In genomic region chr9:33506626-33507370, GRCh38 we compare ENCODE assay signal across 13 cellular contexts.
DNase-seq lines count a peak whose midpoint lies in the region; ATAC-seq and TF ChIP-seq lines count a peak whose summit lies in the region.
"Had no signal": no experiment of that assay in that cellular context is flagged by ENCODE, and none has a peak within 500 bp of the region (broad histone marks: within the 10 kb centered on the region; RNA-seq: fewer than 3 reads in every experiment).

No MANE protein-coding gene starts in this region.

- no peaks in the 10 kb centered on the region for H3K27me3 Mint-ChIP-seq in stimulated activated naive CD8-positive, alpha-beta T cell treated with anti-CD3 and anti-CD28 coated beads, Interleukin-15, Interleukin-2, amounts not matched to agents 100 ng/mL and 50 ng/mL, for 24 hours

- peak; percentile 38 to 57 for DNase-seq in activated CD4-positive, alpha-beta T cell treated with anti-CD3 and anti-CD28 coated beads, Interleukin-2, amount 50 U/mL, for 48 hours
- DNase-seq in activated CD4-positive, alpha-beta T cell treated with anti-CD3 and anti-CD28 coated beads for 1 hour: no peak
- DNase-seq in foreskin melanocyte (peak; percentile 93), activated gamma-delta T cell treated with Interleukin-2 at 50 U/mL for 16 hours (no peak), NCI-H2081 (lab: John Stamatoyannopoulos, UW) (no peak), substantia nigra (lab: John Stamatoyannopoulos, UW) (no peak)
- DNase-seq: activated naive CD8-positive, alpha-beta T cell treated with anti-CD3 and anti-CD28 coated beads, Interleukin-2, amount 10 ng/mL, durations not matched to agents 7 days and 5 days; BE2C; kidney; RPMI8226 had no signal

- H3K27ac Mint-ChIP-seq in stimulated activated naive CD8-positive, alpha-beta T cell treated with anti-CD3 and anti-CD28 coated beads, Interleukin-15, Interleukin-2, amounts not matched to agents 100 ng/mL and 50 ng/mL, for 24 hours: peak overlapping the region; percentile 21
- H3K27ac Mint-ChIP-seq: activated naive CD8-positive, alpha-beta T cell treated with anti-CD3 and anti-CD28 coated beads, Interleukin-2, amount 10 ng/mL, durations not matched to agents 7 days and 5 days had no signal

- H3K27ac ChIP-seq in substantia nigra (ENCODE audit: low read depth, low read length, poor library complexity, severe bottlenecking): no peak overlapping the region
- H3K27ac ChIP-seq: HL-60 had no signal

- ATAC-seq in SK-N-SH treated with all-trans-retinoic acid at 6 μM for 48 hours: peak; percentile 88

- peaks cover 27% of the 10 kb centered on the region for H3K4me1 Mint-ChIP-seq in stimulated activated naive CD8-positive, alpha-beta T cell treated with anti-CD3 and anti-CD28 coated beads, Interleukin-15, Interleukin-2, amounts not matched to agents 100 ng/mL and 50 ng/mL, for 24 hours (ENCODE audit: low read depth)

- no peaks in the 10 kb centered on the region for H3K36me3 Mint-ChIP-seq in stimulated activated naive CD8-positive, alpha-beta T cell treated with anti-CD3 and anti-CD28 coated beads, Interleukin-15, Interleukin-2, amounts not matched to agents 100 ng/mL and 50 ng/mL, for 24 hours (ENCODE audit: low read depth)
- H3K36me3 Mint-ChIP-seq: activated naive CD8-positive, alpha-beta T cell treated with anti-CD3 and anti-CD28 coated beads, Interleukin-2, amount 10 ng/mL, durations not matched to agents 7 days and 5 days had no signal

- no peaks in the 10 kb centered on the region for H3K9me3 Mint-ChIP-seq in stimulated activated naive CD8-positive, alpha-beta T cell treated with anti-CD3 and anti-CD28 coated beads, Interleukin-15, Interleukin-2, amounts not matched to agents 100 ng/mL and 50 ng/mL, for 24 hours
- H3K9me3 Mint-ChIP-seq: activated naive CD8-positive, alpha-beta T cell treated with anti-CD3 and anti-CD28 coated beads, Interleukin-2, amount 10 ng/mL, durations not matched to agents 7 days and 5 days had no signal

- no peak overlapping the region for H3K4me3 Mint-ChIP-seq in stimulated activated naive CD8-positive, alpha-beta T cell treated with anti-CD3 and anti-CD28 coated beads, Interleukin-15, Interleukin-2, amounts not matched to agents 100 ng/mL and 50 ng/mL, for 24 hours
- H3K4me3 Mint-ChIP-seq: activated naive CD8-positive, alpha-beta T cell treated with anti-CD3 and anti-CD28 coated beads, Interleukin-2, amount 10 ng/mL, durations not matched to agents 7 days and 5 days had no signal

TF ChIP-seq in SK-N-SH treated with all-trans-retinoic acid at 6 μM for 48 hours, 23 proteins besides CTCF, POLR2A, EP300 and RAD21:
- TF ChIP-seq GLIS3 (CRISPR knock-in tag; IDR thresholded peaks at IDR 0.05): no peak
- TF ChIP-seq PATZ1 (CRISPR knock-in tag; IDR thresholded peaks at IDR 0.05; ENCODE audit: borderline replicate concordance): peak; percentile 58; the same call in 1 of the 2 replicates
- TF ChIP-seq ZFP3 (CRISPR knock-in tag; IDR thresholded peaks at IDR 0.05): no peak
- peak; percentile 55; the same call in 1 of the 2 replicates for TF ChIP-seq ISL1 (CRISPR knock-in tag; IDR thresholded peaks at IDR 0.05)
- no peak for TF ChIP-seq BACH2 (CRISPR knock-in tag; IDR thresholded peaks at IDR 0.05; ENCODE audit: borderline replicate concordance)
- no peak for TF ChIP-seq POU6F1 (CRISPR knock-in tag; IDR thresholded peaks at IDR 0.05; ENCODE audit: borderline replicate concordance, low read depth)
- TF ChIP-seq ZFP30 (CRISPR knock-in tag; IDR thresholded peaks at IDR 0.05): no peak
- no peak for TF ChIP-seq CSDC2 (CRISPR knock-in tag; IDR thresholded peaks at IDR 0.05)
- no peak for TF ChIP-seq RARB (CRISPR knock-in tag; IDR thresholded peaks at IDR 0.05)
- no peak for TF ChIP-seq ZNF565 (CRISPR knock-in tag; conservative IDR thresholded peaks at IDR 0.05; ENCODE audit: low read depth)
- no peak for TF ChIP-seq ZC3H10 (CRISPR knock-in tag; IDR thresholded peaks at IDR 0.05)
- no peak for TF ChIP-seq CSRNP3 (CRISPR knock-in tag; IDR thresholded peaks at IDR 0.05)
- no peak for TF ChIP-seq TCF4 (CRISPR knock-in tag; IDR thresholded peaks at IDR 0.05; ENCODE audit: borderline replicate concordance)
- TF ChIP-seq ZNF8 (CRISPR knock-in tag; IDR thresholded peaks at IDR 0.05): no peak

Comparison
In these comparisons a context has a peak if more than half of its experiments do, and no peak if none do; other contexts are left out.
1. DNase-seq: peak in activated CD4-positive, alpha-beta T cell treated with anti-CD3 and anti-CD28 coated beads, Interleukin-2, amount 50 U/mL, for 48 hours (2 of 2) and foreskin melanocyte (single experiment); none in activated CD4-positive, alpha-beta T cell treated with anti-CD3 and anti-CD28 coated beads for 1 hour (single experiment), activated gamma-delta T cell treated with Interleukin-2 at 50 U/mL for 16 hours (single experiment), NCI-H2081 (0 of 2) and substantia nigra (0 of 49).